In the genomic region with DNA sequence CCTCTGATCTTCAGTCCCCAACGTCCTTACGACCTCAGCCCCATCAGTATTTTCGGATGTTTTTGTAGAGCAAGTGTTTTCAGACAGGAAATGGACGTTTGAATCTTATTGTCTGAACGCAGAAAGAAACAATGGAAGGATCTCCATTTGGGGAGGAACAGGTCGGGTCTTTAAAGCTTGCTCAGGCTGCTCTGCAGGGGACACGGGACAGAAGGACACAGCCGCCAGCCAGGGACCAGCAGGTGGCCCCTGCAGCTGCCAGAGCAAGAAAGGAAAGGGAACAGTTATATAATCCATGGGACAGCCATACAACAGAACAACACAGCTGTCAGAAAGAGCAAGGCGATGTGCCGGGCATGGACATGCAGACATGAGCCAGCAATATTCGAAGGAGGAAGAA, we compare ENCODE assay signal across 1 cellular context.
A peak's percentile ranks its signal among the peaks of the same experiment; 100 is the strongest.
TF ChIP-seq lines count a peak whose summit lies in the region.

No MANE protein-coding gene starts in this region.

TF ChIP-seq in HepG2, 621 proteins besides CTCF, POLR2A, EP300 and RAD21:
- no peak for TF ChIP-seq ZBTB7B (CRISPR knock-in tag; IDR thresholded peaks at IDR 0.05)
- TF ChIP-seq MLXIP (CRISPR knock-in tag; IDR thresholded peaks at IDR 0.05; ENCODE audit: borderline replicate concordance), result no peak
- TF ChIP-seq GPN1 (CRISPR knock-in tag; IDR thresholded peaks at IDR 0.05; ENCODE audit: borderline replicate concordance), result no peak
- TF ChIP-seq ZNF207 (IDR thresholded peaks at IDR 0.05; ENCODE audit: borderline replicate concordance), result no peak
- no peak for TF ChIP-seq DNMT3B (CRISPR knock-in tag; conservative IDR thresholded peaks at IDR 0.05)
- peak; percentile 30 for TF ChIP-seq STAG1 (CRISPR knock-in tag; IDR thresholded peaks at IDR 0.05)
- TF ChIP-seq, protein P1, sequence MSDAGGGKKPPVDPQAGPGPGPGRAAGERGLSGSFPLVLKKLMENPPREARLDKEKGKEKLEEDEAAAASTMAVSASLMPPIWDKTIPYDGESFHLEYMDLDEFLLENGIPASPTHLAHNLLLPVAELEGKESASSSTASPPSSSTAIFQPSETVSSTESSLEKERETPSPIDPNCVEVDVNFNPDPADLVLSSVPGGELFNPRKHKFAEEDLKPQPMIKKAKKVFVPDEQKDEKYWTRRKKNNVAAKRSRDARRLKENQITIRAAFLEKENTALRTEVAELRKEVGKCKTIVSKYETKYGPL (CRISPR knock-in tag; IDR thresholded peaks at IDR 0.05), result peak; percentile 27; the same call in 1 of the 2 replicates
- no peak for TF ChIP-seq REXO4 (CRISPR knock-in tag; IDR thresholded peaks at IDR 0.05; ENCODE audit: borderline replicate concordance)
- no peak for TF ChIP-seq NFKBIZ (CRISPR knock-in tag; IDR thresholded peaks at IDR 0.05)
- TF ChIP-seq ZNF318 (CRISPR knock-in tag; IDR thresholded peaks at IDR 0.05), result no peak
- TF ChIP-seq GATAD2A (CRISPR knock-in tag; IDR thresholded peaks at IDR 0.05), result no peak
- no peak for TF ChIP-seq MAZ (IDR thresholded peaks at IDR 0.05; ENCODE audit: borderline replicate concordance, low read depth, low read length)
- TF ChIP-seq MAZ (CRISPR knock-in tag; IDR thresholded peaks at IDR 0.05; ENCODE audit: low read depth), result no peak
